ENCODE assay signal across 12 cellular contexts in the genomic region with DNA sequence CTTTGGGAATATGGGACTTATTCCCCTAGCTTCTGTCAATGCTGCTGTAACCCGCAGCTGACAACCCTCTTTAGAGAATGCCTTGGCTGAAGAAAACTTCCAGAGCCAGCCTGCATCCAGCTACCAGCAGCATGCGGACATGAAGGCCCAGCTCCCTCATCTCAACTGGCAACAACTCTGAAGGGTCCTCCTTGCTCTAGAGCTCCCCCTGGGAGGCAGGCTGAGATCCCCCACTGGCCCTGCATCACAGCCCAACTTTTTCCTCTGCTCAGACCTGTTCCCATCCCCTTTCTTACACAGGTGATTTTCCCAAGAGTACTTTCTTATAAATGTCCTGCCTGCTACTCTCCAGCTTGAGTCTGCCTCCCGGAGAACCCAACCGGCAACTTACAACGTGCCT. TPM values are rescaled to one million over a fixed set of nuclear protein-coding genes. Genes with fewer than 3 reads are reported as not detected.
A peak's percentile ranks its signal among the peaks of the same experiment; 100 is the strongest.
DNase-seq lines count a peak whose midpoint lies in the region; ATAC-seq and TF ChIP-seq lines count a peak whose summit lies in the region.
"Had no signal": no experiment of that assay in that cellular context is flagged by ENCODE, and none has a peak within 500 bp of the region (broad histone marks: within the 10 kb centered on the region; RNA-seq: fewer than 3 reads in every experiment).

No MANE protein-coding gene starts in this region.

- no peaks in the 10 kb centered on the region for H3K9me3 Mint-ChIP-seq in activated CD4-positive, alpha-beta memory T cell treated with anti-CD3 and anti-CD28 coated beads for 36 hours
- no peaks in the 10 kb centered on the region for H3K9me3 Mint-ChIP-seq in activated CD4-positive, alpha-beta memory T cell treated with anti-CD3 and anti-CD28 coated beads, Interleukin-2, amount 10 ng/mL, durations not matched to agents 7 days and 5 days
- no peaks in the 10 kb centered on the region for H3K9me3 Mint-ChIP-seq in osteocyte (ENCODE audit: unreplicated experiment)
- H3K9me3 Mint-ChIP-seq: CD4-positive, alpha-beta memory T cell had no signal

- peaks cover 4% of the 10 kb centered on the region for H3K4me1 Mint-ChIP-seq in activated CD4-positive, alpha-beta memory T cell treated with anti-CD3 and anti-CD28 coated beads for 36 hours (ENCODE audit: low read depth)
- peaks cover 14% of the 10 kb centered on the region for H3K4me1 Mint-ChIP-seq in activated CD4-positive, alpha-beta memory T cell treated with anti-CD3 and anti-CD28 coated beads, Interleukin-2, amount 10 ng/mL, durations not matched to agents 7 days and 5 days
- peaks cover 10% of the 10 kb centered on the region for H3K4me1 Mint-ChIP-seq in osteocyte (ENCODE audit: unreplicated experiment)

- ATAC-seq in GM19455 (IDR thresholded peaks at IDR 0.05; ENCODE audit: unreplicated experiment), result no peak
- no peak for ATAC-seq in HG03521 (IDR thresholded peaks at IDR 0.05; ENCODE audit: unreplicated experiment)
- ATAC-seq: left lobe of liver, sciatic nerve had no signal

- CTCF ChIA-PET in activated CD4-positive, alpha-beta memory T cell treated with anti-CD3 and anti-CD28 coated beads for 36 hours (lab: Charles Lee), result interaction anchor here (0.7 to 7.5 kb wide), 9 partner anchors 13 to 286 kb away, joined by 3 to 205 read pairs (median 3); a partner anchor contains a TSS
- CTCF ChIA-PET in activated CD4-positive, alpha-beta memory T cell treated with anti-CD3 and anti-CD28 coated beads, Interleukin-2, amount 10 ng/mL, durations not matched to agents 7 days and 5 days (lab: Charles Lee), result interaction anchor here (0.6 to 9.0 kb wide), 10 partner anchors 11 to 286 kb away, joined by 3 to 133 read pairs (median 6); a partner anchor contains a TSS

- H3K4me3 Mint-ChIP-seq in activated CD4-positive, alpha-beta memory T cell treated with anti-CD3 and anti-CD28 coated beads for 36 hours, result no peak overlapping the region
- no peak overlapping the region for H3K4me3 Mint-ChIP-seq in activated CD4-positive, alpha-beta memory T cell treated with anti-CD3 and anti-CD28 coated beads, Interleukin-2, amount 10 ng/mL, durations not matched to agents 7 days and 5 days
- no peak overlapping the region for H3K4me3 Mint-ChIP-seq in osteocyte (ENCODE audit: unreplicated experiment)
- H3K4me3 Mint-ChIP-seq: CD4-positive, alpha-beta memory T cell had no signal

- POLR2A ChIA-PET in activated CD4-positive, alpha-beta memory T cell treated with anti-CD3 and anti-CD28 coated beads for 36 hours (lab: Charles Lee), result no interaction called here
- POLR2A ChIA-PET in activated CD4-positive, alpha-beta memory T cell treated with anti-CD3 and anti-CD28 coated beads, Interleukin-2, amount 10 ng/mL, durations not matched to agents 7 days and 5 days (lab: Charles Lee), result interaction anchor here (0.6 kb wide), 1 partner anchor 35 kb away, joined by 3 read pairs; no protein-coding TSS in a partner anchor

- no peaks in the 10 kb centered on the region for H3K4me1 ChIP-seq in prostate gland (replicated peaks)

- no peaks in the 10 kb centered on the region for H3K36me3 ChIP-seq in brain microvascular endothelial cell (replicated peaks)
- no peaks in the 10 kb centered on the region for H3K36me3 ChIP-seq in prostate gland

- H3K27me3 ChIP-seq in brain microvascular endothelial cell (replicated peaks), result no peaks in the 10 kb centered on the region
- no peaks in the 10 kb centered on the region for H3K27me3 ChIP-seq in prostate gland (replicated peaks; ENCODE audit: insufficient read depth)

- 60% methylated on average over 5 of the region's 5 CpGs for whole genome bisulfite sequencing in prostate gland

- H3K27ac ChIP-seq in brain microvascular endothelial cell, result no peak overlapping the region
- H3K27ac ChIP-seq in prostate gland, result no peak overlapping the region

- DNase-seq in activated CD4-positive, alpha-beta memory T cell treated with anti-CD3 and anti-CD28 coated beads for 36 hours, result peak; percentile 15
- no peak for DNase-seq in activated CD4-positive, alpha-beta memory T cell treated with anti-CD3 and anti-CD28 coated beads, Interleukin-2, amount 10 ng/mL, durations not matched to agents 7 days and 5 days
- peak; percentile 32 for DNase-seq in HuH-7 (ENCODE audit: low spot score)
- DNase-seq in brain microvascular endothelial cell, result no peak
- no peak for DNase-seq in osteocyte (ENCODE audit: extremely low spot score, unreplicated experiment)
- DNase-seq in prostate gland (ENCODE audit: low spot score), result no peak
- DNase-seq: CD4-positive, alpha-beta memory T cell; stimulated activated naive CD4-positive, alpha-beta T cell treated with Interleukin-2 at 50 U/mL for 16 hours had no signal

- in situ Hi-C loops in brain microvascular endothelial cell (cut with HindIII; ENCODE audit: low pct_ligation_motif_present, low sequenced_read_pairs), result no loop called here

- no peaks in the 10 kb centered on the region for H3K36me3 Mint-ChIP-seq in activated CD4-positive, alpha-beta memory T cell treated with anti-CD3 and anti-CD28 coated beads for 36 hours
- H3K36me3 Mint-ChIP-seq in activated CD4-positive, alpha-beta memory T cell treated with anti-CD3 and anti-CD28 coated beads, Interleukin-2, amount 10 ng/mL, durations not matched to agents 7 days and 5 days (ENCODE audit: low read depth), result no peaks in the 10 kb centered on the region
- H3K36me3 Mint-ChIP-seq in osteocyte (ENCODE audit: unreplicated experiment), result no peaks in the 10 kb centered on the region
- H3K36me3 Mint-ChIP-seq: CD4-positive, alpha-beta memory T cell had no signal

- no peaks in the 10 kb centered on the region for H3K9me3 ChIP-seq in prostate gland

- peak; percentile 58 for TF ChIP-seq CTCF in brain microvascular endothelial cell (IDR thresholded peaks at IDR 0.05; ENCODE audit: low read depth, low read length, missing control alignments)
- TF ChIP-seq CTCF in osteocyte (IDR thresholded peaks at IDR 0.05), result peak; percentile 28
- no peak for TF ChIP-seq CTCF in prostate gland (IDR thresholded peaks at IDR 0.05)

- H3K27me3 Mint-ChIP-seq in activated CD4-positive, alpha-beta memory T cell treated with anti-CD3 and anti-CD28 coated beads for 36 hours, result no peaks in the 10 kb centered on the region
- H3K27me3 Mint-ChIP-seq in activated CD4-positive, alpha-beta memory T cell treated with anti-CD3 and anti-CD28 coated beads, Interleukin-2, amount 10 ng/mL, durations not matched to agents 7 days and 5 days, result no peaks in the 10 kb centered on the region
- no peaks in the 10 kb centered on the region for H3K27me3 Mint-ChIP-seq in osteocyte (ENCODE audit: unreplicated experiment)

- intact Hi-C loops in activated CD4-positive, alpha-beta memory T cell treated with anti-CD3 and anti-CD28 coated beads for 36 hours (cut with micrococcal nuclease), result no loop called here
- intact Hi-C loops in prostate gland (cut with DNase I), result loop anchor here (5.0 kb wide), 1 partner anchor 288 kb away; no protein-coding TSS in a partner anchor

- H3K27ac Mint-ChIP-seq in activated CD4-positive, alpha-beta memory T cell treated with anti-CD3 and anti-CD28 coated beads for 36 hours, result no peak overlapping the region
- no peak overlapping the region for H3K27ac Mint-ChIP-seq in activated CD4-positive, alpha-beta memory T cell treated with anti-CD3 and anti-CD28 coated beads, Interleukin-2, amount 10 ng/mL, durations not matched to agents 7 days and 5 days
- H3K27ac Mint-ChIP-seq in osteocyte (ENCODE audit: unreplicated experiment), result peak overlapping the region; percentile 5

- H3K4me3 ChIP-seq in brain microvascular endothelial cell (ENCODE audit: low read depth, low read length) (no peak overlapping the region), prostate gland (no peak overlapping the region)

- TF ChIP-seq POLR2A in prostate gland (IDR thresholded peaks at IDR 0.05), result no peak

RNA-seq across cellular contexts. Expression of a gene that starts 18.7 kb away (rescaled TPM):
- total RNA-seq in activated CD4-positive, alpha-beta memory T cell treated with anti-CD3 and anti-CD28 coated beads for 36 hours, result not detected
- not detected for total RNA-seq in activated CD4-positive, alpha-beta memory T cell treated with anti-CD3 and anti-CD28 coated beads, Interleukin-2, amount 10 ng/mL, durations not matched to agents 7 days and 5 days
- total RNA-seq in osteocyte, result not detected in 2 replicates
- 1 to 10 TPM in 1 of 2 donors, not detected in 1; 1.1 TPM for total RNA-seq in prostate gland
- total RNA-seq: CD4-positive, alpha-beta memory T cell; left lobe of liver; sciatic nerve had no signal

RNA-seq across cellular contexts. Expression of a gene that starts 32.2 kb away (rescaled TPM):
- 10 to 100 TPM; 11.5 to 13.8 TPM for total RNA-seq in activated CD4-positive, alpha-beta memory T cell treated with anti-CD3 and anti-CD28 coated beads for 36 hours
- total RNA-seq in activated CD4-positive, alpha-beta memory T cell treated with anti-CD3 and anti-CD28 coated beads, Interleukin-2, amount 10 ng/mL, durations not matched to agents 7 days and 5 days, result 10 to 100 TPM; 24.9 to 25.3 TPM
- 42.7 and 44.4 TPM in 2 replicates for total RNA-seq in osteocyte
- total RNA-seq in prostate gland, result 100 to 1,000 TPM in 1 of 2 donors, 10 to 100 TPM in 1; 34.4 to 107 TPM

Comparison
In these comparisons a context has a peak if more than half of its experiments do, and no peak if none do; other contexts are left out.
1. DNase-seq: peak in activated CD4-positive, alpha-beta memory T cell treated with anti-CD3 and anti-CD28 coated beads for 36 hours (single experiment) and HuH-7 (single experiment); none in activated CD4-positive, alpha-beta memory T cell treated with anti-CD3 and anti-CD28 coated beads, Interleukin-2, amount 10 ng/mL, durations not matched to agents 7 days and 5 days (single experiment), brain microvascular endothelial cell (single experiment), osteocyte (single experiment) and prostate gland (single experiment).
2. CTCF ChIP-seq: peak in brain microvascular endothelial cell (single experiment) and osteocyte (single experiment); none in prostate gland (0 of 4).